Comparison of ENCODE assay signal across 3 cellular contexts in genomic region chr2:9225806-9226205, GRCh38.
TF ChIP-seq lines count a peak whose summit lies in the region.

No MANE protein-coding gene starts in this region.

TF ChIP-seq in SK-N-SH, 30 proteins besides CTCF, POLR2A, EP300 and RAD21:
- TF ChIP-seq SMC3 (IDR thresholded peaks at IDR 0.05; ENCODE audit: low read depth, low read length) (no peak), MXI1 (IDR thresholded peaks at IDR 0.05; ENCODE audit: low read depth, low read length) (no peak), GABPA (IDR thresholded peaks at IDR 0.05; ENCODE audit: low read depth) (no peak), JUND (IDR thresholded peaks at IDR 0.05) (no peak), SIN3A (IDR thresholded peaks at IDR 0.05; ENCODE audit: borderline replicate concordance, low read depth, low read length) (no peak), ELF1 (IDR thresholded peaks at IDR 0.05) (no peak), FOSL2 (IDR thresholded peaks at IDR 0.05; ENCODE audit: borderline replicate concordance, low read depth) (no peak), TAF1 (IDR thresholded peaks at IDR 0.05; ENCODE audit: borderline replicate concordance, low read depth, low read length) (no peak), FOXJ3 (CRISPR knock-in tag; IDR thresholded peaks at IDR 0.05) (no peak), FOXM1 (IDR thresholded peaks at IDR 0.05; ENCODE audit: low read depth) (no peak), TCF12 (IDR thresholded peaks at IDR 0.05) (no peak), IRF3 (IDR thresholded peaks at IDR 0.05; ENCODE audit: low read depth, low read length) (no peak), EZH2phosphoT487 (IDR thresholded peaks at IDR 0.05; ENCODE audit: borderline replicate concordance, low read depth) (no peak), RFX5 (IDR thresholded peaks at IDR 0.05; ENCODE audit: low read length) (no peak), REST (IDR thresholded peaks at IDR 0.05; ENCODE audit: low read depth, low read length) (no peak), MAX (IDR thresholded peaks at IDR 0.05; ENCODE audit: low read depth) (no peak)

TF ChIP-seq in SK-N-SH treated with all-trans-retinoic acid at 6 μM for 48 hours, 23 proteins besides CTCF, POLR2A, EP300 and RAD21:
- no peak for TF ChIP-seq POU6F1 (CRISPR knock-in tag; IDR thresholded peaks at IDR 0.05; ENCODE audit: borderline replicate concordance, low read depth)
- TF ChIP-seq ZC3H10 (CRISPR knock-in tag; IDR thresholded peaks at IDR 0.05) = no peak
- no peak for TF ChIP-seq SNAI2 (CRISPR knock-in tag; IDR thresholded peaks at IDR 0.05)
- no peak for TF ChIP-seq TOX (CRISPR knock-in tag; IDR thresholded peaks at IDR 0.05; ENCODE audit: borderline replicate concordance)
- no peak for TF ChIP-seq GLIS3 (CRISPR knock-in tag; IDR thresholded peaks at IDR 0.05)
- TF ChIP-seq TSHZ2 (CRISPR knock-in tag; IDR thresholded peaks at IDR 0.05) = no peak
- no peak for TF ChIP-seq ARNTL (CRISPR knock-in tag; IDR thresholded peaks at IDR 0.05; ENCODE audit: borderline replicate concordance, low read depth)
- TF ChIP-seq CREB5 (CRISPR knock-in tag; IDR thresholded peaks at IDR 0.05; ENCODE audit: low read depth) = no peak
- TF ChIP-seq CSRNP3 (CRISPR knock-in tag; IDR thresholded peaks at IDR 0.05) = no peak
- TF ChIP-seq ZFP30 (CRISPR knock-in tag; IDR thresholded peaks at IDR 0.05) = no peak
- no peak for TF ChIP-seq ISL1 (CRISPR knock-in tag; IDR thresholded peaks at IDR 0.05)
- TF ChIP-seq ZNF565 (CRISPR knock-in tag; conservative IDR thresholded peaks at IDR 0.05; ENCODE audit: low read depth) = no peak
- no peak for TF ChIP-seq TCF4 (CRISPR knock-in tag; IDR thresholded peaks at IDR 0.05; ENCODE audit: borderline replicate concordance)
- TF ChIP-seq ESRRG (CRISPR knock-in tag; IDR thresholded peaks at IDR 0.05) = no peak

TF ChIP-seq in IMR-90, 13 proteins besides CTCF, POLR2A, EP300 and RAD21:
- no peak for TF ChIP-seq RFX5 (IDR thresholded peaks at IDR 0.05; ENCODE audit: low read depth, low read length)
- TF ChIP-seq NFE2L2 (IDR thresholded peaks at IDR 0.05; ENCODE audit: low read depth, low read length) = no peak
- TF ChIP-seq BHLHE40 (IDR thresholded peaks at IDR 0.05; ENCODE audit: low read depth, low read length) = no peak
- TF ChIP-seq MAFK (IDR thresholded peaks at IDR 0.05; ENCODE audit: low read depth, low read length) = no peak
- no peak for TF ChIP-seq USF2 (IDR thresholded peaks at IDR 0.05; ENCODE audit: low read depth, low read length)
- TF ChIP-seq CHD1 (IDR thresholded peaks at IDR 0.05; ENCODE audit: low read depth, low read length) = no peak
- no peak for TF ChIP-seq ELK1 (IDR thresholded peaks at IDR 0.05; ENCODE audit: borderline replicate concordance, low read depth, low read length)
